ENCODE assay signal across 1 cellular context in the genomic region with DNA sequence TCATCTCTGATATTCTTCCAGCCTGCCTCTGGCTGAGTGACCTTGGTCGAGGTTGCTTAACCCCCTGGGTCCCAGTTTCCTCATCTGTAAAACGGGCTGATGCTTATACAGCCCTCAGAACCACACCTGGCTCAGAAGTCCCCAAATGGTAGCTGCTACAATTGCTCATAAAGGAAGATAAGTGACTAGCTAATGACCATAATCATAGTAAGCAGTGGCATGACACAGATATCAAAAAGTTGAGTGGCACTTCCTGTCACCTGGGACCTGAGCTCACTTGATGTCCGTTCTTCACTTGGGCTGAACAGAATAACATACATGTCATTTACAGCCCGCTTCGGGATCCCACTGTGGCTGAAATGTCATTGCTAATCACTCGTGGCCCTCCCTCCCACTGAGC.
TF ChIP-seq lines count a peak whose summit lies in the region.

No MANE protein-coding gene starts in this region.

TF ChIP-seq in GM12878, 131 proteins besides CTCF, POLR2A, EP300 and RAD21:
- TF ChIP-seq ETV6 (conservative IDR thresholded peaks at IDR 0.05 in 1 of 2, IDR thresholded peaks at IDR 0.05 in 1 of 2; ENCODE audit: borderline replicate concordance in 1 of 2, low read depth in 1 of 2): no peak
- no peak for TF ChIP-seq EZH2 (IDR thresholded peaks at IDR 0.05; ENCODE audit: borderline replicate concordance, control insufficient read depth, low read depth, low read length)
- TF ChIP-seq BCL3 (IDR thresholded peaks at IDR 0.05; ENCODE audit: borderline replicate concordance, insufficient read depth, low read depth, low read length, poor library complexity, severe bottlenecking): peak; percentile 52
- TF ChIP-seq, protein P1, sequence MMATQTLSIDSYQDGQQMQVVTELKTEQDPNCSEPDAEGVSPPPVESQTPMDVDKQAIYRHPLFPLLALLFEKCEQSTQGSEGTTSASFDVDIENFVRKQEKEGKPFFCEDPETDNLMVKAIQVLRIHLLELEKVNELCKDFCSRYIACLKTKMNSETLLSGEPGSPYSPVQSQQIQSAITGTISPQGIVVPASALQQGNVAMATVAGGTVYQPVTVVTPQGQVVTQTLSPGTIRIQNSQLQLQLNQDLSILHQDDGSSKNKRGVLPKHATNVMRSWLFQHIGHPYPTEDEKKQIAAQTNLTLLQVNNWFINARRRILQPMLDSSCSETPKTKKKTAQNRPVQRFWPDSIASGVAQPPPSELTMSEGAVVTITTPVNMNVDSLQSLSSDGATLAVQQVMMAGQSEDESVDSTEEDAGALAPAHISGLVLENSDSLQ (IDR thresholded peaks at IDR 0.05): peak; percentile 53; the same call in 1 of the 2 replicates
